9 cellular contexts compared by ENCODE assay signal in genomic region chr3:132006605-132007204, GRCh38. TPM values are rescaled to one million over a fixed set of nuclear protein-coding genes. Genes with fewer than 3 reads are reported as not detected.
DNase-seq lines count a peak whose midpoint lies in the region; ATAC-seq and TF ChIP-seq lines count a peak whose summit lies in the region.
"Had no signal": no experiment of that assay in that cellular context is flagged by ENCODE, and none has a peak within 500 bp of the region (broad histone marks: within the 10 kb centered on the region; RNA-seq: fewer than 3 reads in every experiment).

No MANE protein-coding gene starts in this region.

- H3K4me3 Mint-ChIP-seq in endothelial cell (ENCODE audit: unreplicated experiment) (no peak overlapping the region), osteocyte (ENCODE audit: unreplicated experiment) (no peak overlapping the region)

- no peak for ATAC-seq in GM18861 (IDR thresholded peaks at IDR 0.05; ENCODE audit: unreplicated experiment)

- peak; percentile 69 to 73 for DNase-seq in AML-193 (lab: John Stamatoyannopoulos, UW)
- DNase-seq in NCI-H82 treated with DMSO at 0.1 percent for 48 hours (lab: John Stamatoyannopoulos, UW; ENCODE audit: unreplicated experiment) = peak; percentile 23
- peak; percentile 62 for DNase-seq in endothelial cell (ENCODE audit: low spot score)
- DNase-seq in osteocyte (ENCODE audit: extremely low spot score, unreplicated experiment) = no peak
- DNase-seq in activated effector memory CD4-positive, alpha-beta T cell treated with anti-CD3 and anti-CD28 coated beads, Interleukin-2, amount 50 U/mL, for 16 hours = no peak
- DNase-seq in uterus = no peak
- DNase-seq: left cardiac atrium had no signal

- H3K27me3 Mint-ChIP-seq in endothelial cell (ENCODE audit: unreplicated experiment) (peaks cover 2% of the 10 kb centered on the region), osteocyte (ENCODE audit: unreplicated experiment) (peaks cover 4% of the 10 kb centered on the region)

- H3K4me1 ChIP-seq in uterus = no peaks in the 10 kb centered on the region

- H3K9me3 Mint-ChIP-seq in endothelial cell (ENCODE audit: unreplicated experiment) (no peaks in the 10 kb centered on the region), osteocyte (ENCODE audit: unreplicated experiment) (no peaks in the 10 kb centered on the region)

- intact Hi-C loops in uterus (cut with DNase I; ENCODE audit: low total_unique reads) = no loop called here

- no peak overlapping the region for H3K4me3 ChIP-seq in uterus

- no peaks in the 10 kb centered on the region for H3K9me3 ChIP-seq in uterus

- H3K4me1 Mint-ChIP-seq in endothelial cell (ENCODE audit: unreplicated experiment) (no peaks in the 10 kb centered on the region), osteocyte (ENCODE audit: unreplicated experiment) (no peaks in the 10 kb centered on the region)

- H3K27ac Mint-ChIP-seq in endothelial cell (ENCODE audit: unreplicated experiment) (no peak overlapping the region), osteocyte (ENCODE audit: unreplicated experiment) (no peak overlapping the region)

- TF ChIP-seq CTCF in GM12873 (IDR thresholded peaks at IDR 0.05; ENCODE audit: insufficient read depth, low read depth, low read length, missing control alignments) (peak; percentile 58), endothelial cell (IDR thresholded peaks at IDR 0.05; ENCODE audit: unreplicated experiment) (peak; percentile 65), osteocyte (IDR thresholded peaks at IDR 0.05) (peak; percentile 47), uterus (IDR thresholded peaks at IDR 0.05) (no peak)

- H3K36me3 Mint-ChIP-seq in endothelial cell (ENCODE audit: low read depth, unreplicated experiment) = no peaks in the 10 kb centered on the region
- H3K36me3 Mint-ChIP-seq in osteocyte (ENCODE audit: unreplicated experiment) = no peaks in the 10 kb centered on the region

- no peak for TF ChIP-seq POLR2A in uterus (IDR thresholded peaks at IDR 0.05)

- no peaks in the 10 kb centered on the region for H3K27me3 ChIP-seq in uterus

- no peaks in the 10 kb centered on the region for H3K36me3 ChIP-seq in uterus

- no peak overlapping the region for H3K27ac ChIP-seq in uterus

RNA-seq across cellular contexts. Expression of gene CPNE4, which starts 28.1 kb away (rescaled TPM):
- total RNA-seq in endothelial cell (ENCODE audit: unreplicated experiment) (0.41 TPM), osteocyte (not detected in 2 replicates), uterus (under 1 TPM in 1 of 4 donors, not detected in 3; 0.35 TPM)

Comparison
In these comparisons a context has a peak if more than half of its experiments do, and no peak if none do; other contexts are left out.
1. DNase-seq: peak in AML-193 (2 of 2), NCI-H82 treated with DMSO at 0.1 percent for 48 hours (single experiment) and endothelial cell (single experiment); none in osteocyte (single experiment), activated effector memory CD4-positive, alpha-beta T cell treated with anti-CD3 and anti-CD28 coated beads, Interleukin-2, amount 50 U/mL, for 16 hours (single experiment) and uterus (0 of 2).
2. CTCF ChIP-seq: peak in GM12873 (single experiment), endothelial cell (single experiment) and osteocyte (single experiment); none in uterus (0 of 4).